In genomic region chrX:150763810-150764209, GRCh38 we compare ENCODE assay signal across 19 cellular contexts.
"Had no signal": no experiment of that assay in that cellular context is flagged by ENCODE, and none has a peak within 500 bp of the region (broad histone marks: within the 10 kb centered on the region; RNA-seq: fewer than 3 reads in every experiment).

No MANE protein-coding gene starts in this region.

- H3K27me3 ChIP-seq: brain microvascular endothelial cell, gastrocnemius medialis, suprapubic skin, transverse colon, vagina had no signal

- H3K27ac ChIP-seq: brain microvascular endothelial cell, suprapubic skin, transverse colon, vagina, WERI-Rb-1 had no signal

- H3K36me3 ChIP-seq: brain microvascular endothelial cell, transverse colon, vagina, WERI-Rb-1 had no signal

- H3K9me3 ChIP-seq: gastrocnemius medialis, suprapubic skin, transverse colon, vagina had no signal

- H3K4me3 ChIP-seq: gastrocnemius medialis, skin epidermis, suprapubic skin, transverse colon, vagina had no signal

- DNase-seq: activated CD4-positive, alpha-beta T cell treated with anti-CD3 and anti-CD28 coated beads for 1 hour; activated CD4-positive, alpha-beta T cell treated with anti-CD3 and anti-CD28 coated beads, Interleukin-2, amount 50 U/mL, for 4 hours; activated naive CD4-positive, alpha-beta T cell treated with Interleukin-2 at 50 U/mL for 16 hours; aorta; brain microvascular endothelial cell; cortex of kidney; gastrocnemius medialis; head of caudate nucleus; naive thymus-derived CD8-positive, alpha-beta T cell; posterior cingulate gyrus; stimulated activated naive CD8-positive, alpha-beta T cell treated with anti-CD3 and anti-CD28 coated beads, Interleukin-15, amount 100 ng/mL, for 72 hours; T-helper 17 cell; transverse colon; WERI-Rb-1 had no signal

- H3K4me1 ChIP-seq: gastrocnemius medialis, transverse colon had no signal

- ATAC-seq: activated T-helper 17 cell treated with anti-CD3 and anti-CD28 coated beads, Interleukin-2, amount 50 U/mL, for 72 hours; esophagus mucosa; gastrocnemius medialis; naive thymus-derived CD8-positive, alpha-beta T cell; stimulated activated naive CD8-positive, alpha-beta T cell treated with anti-CD3 and anti-CD28 coated beads, Interleukin-15, amount 100 ng/mL, for 72 hours; T-helper 17 cell had no signal
